Comparison of ENCODE assay signal across 1 cellular context in genomic region chr22:32474635-32475427, GRCh38.
TF ChIP-seq lines count a peak whose summit lies in the region.

Gene FBXO7 (plus strand): TSS chr22:32474811. CDS start chr22:32475003, 192 bp downstream.

TF ChIP-seq in HepG2, 621 proteins besides CTCF, POLR2A, EP300 and RAD21 (continued from another document and continues in another):
- peak; percentile 71 for TF ChIP-seq ZNF275 (CRISPR knock-in tag; IDR thresholded peaks at IDR 0.05; ENCODE audit: borderline replicate concordance)
- TF ChIP-seq ZNF660 (CRISPR knock-in tag; IDR thresholded peaks at IDR 0.05; ENCODE audit: borderline replicate concordance, low read depth) = no peak
- TF ChIP-seq ZNF543 (CRISPR knock-in tag; IDR thresholded peaks at IDR 0.05) = peak; percentile 37; the same call in 1 of the 2 replicates
- TF ChIP-seq AKAP8 (CRISPR knock-in tag; IDR thresholded peaks at IDR 0.05) = no peak
- no peak for TF ChIP-seq ZNF784 (CRISPR knock-in tag; IDR thresholded peaks at IDR 0.05; ENCODE audit: borderline replicate concordance)
- TF ChIP-seq FOXK1 (CRISPR knock-in tag; IDR thresholded peaks at IDR 0.05; ENCODE audit: borderline replicate concordance, low read depth) = no peak; the same call in 1 of the 2 replicates
- TF ChIP-seq LRRFIP1 (CRISPR knock-in tag; conservative IDR thresholded peaks at IDR 0.05) = no peak
- TF ChIP-seq ARID5B (CRISPR knock-in tag; IDR thresholded peaks at IDR 0.05) = peak; percentile 42; the same call in 1 of the 2 replicates
- no peak for TF ChIP-seq KLF9 (CRISPR knock-in tag; IDR thresholded peaks at IDR 0.05; ENCODE audit: low read depth)
- no peak for TF ChIP-seq HMGA1 (CRISPR knock-in tag; conservative IDR thresholded peaks at IDR 0.05)
- TF ChIP-seq ZNF317 (CRISPR knock-in tag; IDR thresholded peaks at IDR 0.05) = 0 out of 2 replicates have a peak, but pooled peaks have one; percentile 71
- TF ChIP-seq PRDM10 (CRISPR knock-in tag; IDR thresholded peaks at IDR 0.05; ENCODE audit: low read depth) = no peak
- peak; percentile 55; the same call in 1 of the 2 replicates for TF ChIP-seq ZNF451 (CRISPR knock-in tag; IDR thresholded peaks at IDR 0.05)
- 0 out of 2 replicates have a peak, but pooled peaks have one; percentile 8 for TF ChIP-seq ZNF441 (CRISPR knock-in tag; IDR thresholded peaks at IDR 0.05; ENCODE audit: borderline replicate concordance)
- no peak for TF ChIP-seq IKZF1 (IDR thresholded peaks at IDR 0.05)
- no peak for TF ChIP-seq ARID3A (IDR thresholded peaks at IDR 0.05; ENCODE audit: low read depth, low read length)
- no peak for TF ChIP-seq ZNF337 (CRISPR knock-in tag; IDR thresholded peaks at IDR 0.05; ENCODE audit: borderline replicate concordance, low read depth)
- TF ChIP-seq ZNF260 (CRISPR knock-in tag; IDR thresholded peaks at IDR 0.05; ENCODE audit: borderline replicate concordance, low read depth) = no peak
- no peak for TF ChIP-seq ZNF18 (CRISPR knock-in tag; IDR thresholded peaks at IDR 0.05; ENCODE audit: insufficient replicate concordance)
- TF ChIP-seq TOE1 (CRISPR knock-in tag; IDR thresholded peaks at IDR 0.05) = no peak
- peak; percentile 93 for TF ChIP-seq YEATS4 (CRISPR knock-in tag; IDR thresholded peaks at IDR 0.05; ENCODE audit: borderline replicate concordance)
- no peak for TF ChIP-seq HMG20A (CRISPR knock-in tag; IDR thresholded peaks at IDR 0.05; ENCODE audit: borderline replicate concordance)
- peak; percentile 20; the same call in 1 of the 2 replicates for TF ChIP-seq ZNF274 (CRISPR knock-in tag; IDR thresholded peaks at IDR 0.05)
- TF ChIP-seq PLSCR1 (CRISPR knock-in tag; IDR thresholded peaks at IDR 0.05; ENCODE audit: borderline replicate concordance) = no peak
- no peak for TF ChIP-seq NFE2L2 (IDR thresholded peaks at IDR 0.05; ENCODE audit: low read length)
- peak; percentile 62 for TF ChIP-seq POLR2AphosphoS5 (IDR thresholded peaks at IDR 0.05; ENCODE audit: low read depth, low read length)
- TF ChIP-seq NFATC3 (CRISPR knock-in tag; IDR thresholded peaks at IDR 0.05) = no peak
- TF ChIP-seq ERF (CRISPR knock-in tag; IDR thresholded peaks at IDR 0.05) = peak; percentile 47
- peak; percentile 74; the same call in 1 of the 2 replicates for TF ChIP-seq ZNF776 (CRISPR knock-in tag; IDR thresholded peaks at IDR 0.05)
- peak; percentile 18; the same call in 1 of the 2 replicates for TF ChIP-seq MAZ (IDR thresholded peaks at IDR 0.05; ENCODE audit: borderline replicate concordance, low read depth, low read length)
- TF ChIP-seq MAZ (CRISPR knock-in tag; IDR thresholded peaks at IDR 0.05; ENCODE audit: low read depth) = peak; percentile 69; the same call in 1 of the 2 replicates
- peak; percentile 73; the same call in 1 of the 2 replicates for TF ChIP-seq ZSCAN5A (CRISPR knock-in tag; IDR thresholded peaks at IDR 0.05; ENCODE audit: borderline replicate concordance)
- TF ChIP-seq ZNF549 (CRISPR knock-in tag; IDR thresholded peaks at IDR 0.05) = no peak
- no peak for TF ChIP-seq NFIB (CRISPR knock-in tag; IDR thresholded peaks at IDR 0.05; ENCODE audit: borderline replicate concordance)
- no peak for TF ChIP-seq HMG20B (CRISPR knock-in tag; conservative IDR thresholded peaks at IDR 0.05)
- TF ChIP-seq ZKSCAN5 (CRISPR knock-in tag; IDR thresholded peaks at IDR 0.05) = no peak
- TF ChIP-seq ZNF782 (CRISPR knock-in tag; IDR thresholded peaks at IDR 0.05; ENCODE audit: borderline replicate concordance) = no peak
- TF ChIP-seq MTF2 (CRISPR knock-in tag; IDR thresholded peaks at IDR 0.05; ENCODE audit: borderline replicate concordance) = 0 out of 2 replicates have a peak, but pooled peaks have one; percentile 62
- TF ChIP-seq IKZF5 (CRISPR knock-in tag; IDR thresholded peaks at IDR 0.05) = no peak
- no peak for TF ChIP-seq ZNF326 (CRISPR knock-in tag; IDR thresholded peaks at IDR 0.05; ENCODE audit: borderline replicate concordance)
- no peak for TF ChIP-seq PAWR (CRISPR knock-in tag; IDR thresholded peaks at IDR 0.05; ENCODE audit: borderline replicate concordance)
- TF ChIP-seq KAT7 (CRISPR knock-in tag; IDR thresholded peaks at IDR 0.05; ENCODE audit: borderline replicate concordance) = peak; percentile 71; the same call in 1 of the 2 replicates
- TF ChIP-seq PLRG1 (conservative IDR thresholded peaks at IDR 0.05) = no peak
- peak; percentile 53; the same call in 1 of the 2 replicates for TF ChIP-seq ZNF44 (CRISPR knock-in tag; IDR thresholded peaks at IDR 0.05)
